ENCODE assay signal across 7 cellular contexts in genomic region chr19:16588824-16589577, GRCh38. TPM values are rescaled to one million over a fixed set of nuclear protein-coding genes. Genes with fewer than 3 reads are reported as not detected.
A peak's percentile ranks its signal among the peaks of the same experiment; 100 is the strongest.
DNase-seq lines count a peak whose midpoint lies in the region; ATAC-seq, FAIRE-seq and TF ChIP-seq lines count a peak whose summit lies in the region.

No MANE protein-coding gene starts in this region.

- H3K4me3 ChIP-seq in rectal smooth muscle tissue (ENCODE audit: low read length) = peak overlapping the region; percentile 66

- intact Hi-C loops in activated T-helper 2 cell treated with anti-CD3 and anti-CD28 coated beads, Interferon-gamma antibody, Interleukin-2, Interleukin-4, amounts not matched to agents 10 μg/mL and 5 μg/mL and 100 μg/mL, durations not matched to agents 14 hours and 24 hours and 36 hours (cut with micrococcal nuclease) = loop anchor here (1.0 kb wide), 1 partner anchor 23 kb away; no protein-coding TSS in a partner anchor

- no peak overlapping the region for H3K27ac ChIP-seq in rectal smooth muscle tissue (ENCODE audit: low read depth, low read length)

- no peak for FAIRE-seq in GM12891 (lab: Jason Lieb, UNC)

- DNase-seq in activated T-helper 2 cell treated with anti-CD3 and anti-CD28 coated beads, Interferon-gamma antibody, Interleukin-2, Interleukin-4, amounts not matched to agents 10 μg/mL and 5 μg/mL and 100 μg/mL, durations not matched to agents 14 hours and 24 hours and 36 hours (ENCODE audit: low spot score) = no peak
- no peak for DNase-seq in GM12891 (ENCODE audit: insufficient read length, low spot score)

- ATAC-seq in GM19395 (IDR thresholded peaks at IDR 0.05; ENCODE audit: unreplicated experiment) = peak; percentile 5
- peak; percentile 13 for ATAC-seq in HG02970 (IDR thresholded peaks at IDR 0.05; ENCODE audit: low FRiP score, unreplicated experiment)
- no peak for ATAC-seq in HG02678 (IDR thresholded peaks at IDR 0.05; ENCODE audit: unreplicated experiment)
- no peak for ATAC-seq in HG03565 (IDR thresholded peaks at IDR 0.05; ENCODE audit: unreplicated experiment)

- no peaks in the 10 kb centered on the region for H3K9me3 Mint-ChIP-seq in activated T-helper 2 cell treated with anti-CD3 and anti-CD28 coated beads, Interferon-gamma antibody, Interleukin-2, Interleukin-4, amounts not matched to agents 10 μg/mL and 5 μg/mL and 100 μg/mL, durations not matched to agents 14 hours and 24 hours and 36 hours

- no peaks in the 10 kb centered on the region for H3K36me3 ChIP-seq in rectal smooth muscle tissue (ENCODE audit: control insufficient read depth, insufficient read depth, low read length)

- peak overlapping the region; percentile 90 for H3K27ac Mint-ChIP-seq in activated T-helper 2 cell treated with anti-CD3 and anti-CD28 coated beads, Interferon-gamma antibody, Interleukin-2, Interleukin-4, amounts not matched to agents 10 μg/mL and 5 μg/mL and 100 μg/mL, durations not matched to agents 14 hours and 24 hours and 36 hours

- peaks cover 8% of the 10 kb centered on the region for H3K36me3 Mint-ChIP-seq in activated T-helper 2 cell treated with anti-CD3 and anti-CD28 coated beads, Interferon-gamma antibody, Interleukin-2, Interleukin-4, amounts not matched to agents 10 μg/mL and 5 μg/mL and 100 μg/mL, durations not matched to agents 14 hours and 24 hours and 36 hours (ENCODE audit: low read depth)

- H3K27me3 ChIP-seq in rectal smooth muscle tissue (ENCODE audit: control insufficient read depth, insufficient read depth, low read length) = no peaks in the 10 kb centered on the region

- H3K9ac ChIP-seq in rectal smooth muscle tissue (ENCODE audit: low read length) = no peak overlapping the region

- H3K4me1 ChIP-seq in rectal smooth muscle tissue (ENCODE audit: control insufficient read depth, insufficient read depth, low read length) = peaks cover 26% of the 10 kb centered on the region

- peaks cover 76% of the 10 kb centered on the region for H3K4me1 Mint-ChIP-seq in activated T-helper 2 cell treated with anti-CD3 and anti-CD28 coated beads, Interferon-gamma antibody, Interleukin-2, Interleukin-4, amounts not matched to agents 10 μg/mL and 5 μg/mL and 100 μg/mL, durations not matched to agents 14 hours and 24 hours and 36 hours (ENCODE audit: low read depth)

- TF ChIP-seq POLR2A in GM12891 (IDR thresholded peaks at IDR 0.05; ENCODE audit: low read depth, low read length) = no peak

- peak overlapping the region; percentile 79 for H3K4me3 Mint-ChIP-seq in activated T-helper 2 cell treated with anti-CD3 and anti-CD28 coated beads, Interferon-gamma antibody, Interleukin-2, Interleukin-4, amounts not matched to agents 10 μg/mL and 5 μg/mL and 100 μg/mL, durations not matched to agents 14 hours and 24 hours and 36 hours (ENCODE audit: low read depth)

- no peaks in the 10 kb centered on the region for H3K27me3 Mint-ChIP-seq in activated T-helper 2 cell treated with anti-CD3 and anti-CD28 coated beads, Interferon-gamma antibody, Interleukin-2, Interleukin-4, amounts not matched to agents 10 μg/mL and 5 μg/mL and 100 μg/mL, durations not matched to agents 14 hours and 24 hours and 36 hours (ENCODE audit: low read depth)

TF ChIP-seq in GM12891, 5 proteins besides CTCF, POLR2A, EP300 and RAD21:
- TF ChIP-seq SPI1 (IDR thresholded peaks at IDR 0.05; ENCODE audit: low read depth, low read length) = no peak
- no peak for TF ChIP-seq TAF1 (IDR thresholded peaks at IDR 0.05; ENCODE audit: low read depth, low read length)

RNA-seq across cellular contexts. Expression of gene SLC35E1, which starts 16.8 kb away (rescaled TPM):
- total RNA-seq in activated T-helper 2 cell treated with anti-CD3 and anti-CD28 coated beads, Interferon-gamma antibody, Interleukin-2, Interleukin-4, amounts not matched to agents 10 μg/mL and 5 μg/mL and 100 μg/mL, durations not matched to agents 14 hours and 24 hours and 36 hours = 55.3 and 56.0 TPM in 2 replicates
- polyA plus RNA-seq in GM12891 (2012; ENCODE audit: low read depth, missing spikeins) = 17.7 TPM

RNA-seq across cellular contexts. Expression of gene MED26, which starts 39.0 kb away (rescaled TPM):
- total RNA-seq in activated T-helper 2 cell treated with anti-CD3 and anti-CD28 coated beads, Interferon-gamma antibody, Interleukin-2, Interleukin-4, amounts not matched to agents 10 μg/mL and 5 μg/mL and 100 μg/mL, durations not matched to agents 14 hours and 24 hours and 36 hours = 13.4 and 15.8 TPM in 2 replicates
- polyA plus RNA-seq in GM12891 (2012; ENCODE audit: low read depth, missing spikeins) = 8.1 TPM

RNA-seq across cellular contexts. Expression of gene CHERP, which starts 46.8 kb away (rescaled TPM):
- 79.1 and 82.3 TPM in 2 replicates for total RNA-seq in activated T-helper 2 cell treated with anti-CD3 and anti-CD28 coated beads, Interferon-gamma antibody, Interleukin-2, Interleukin-4, amounts not matched to agents 10 μg/mL and 5 μg/mL and 100 μg/mL, durations not matched to agents 14 hours and 24 hours and 36 hours
- 30.2 TPM for polyA plus RNA-seq in GM12891 (2012; ENCODE audit: low read depth, missing spikeins)

Comparison
In these comparisons a context has a peak if more than half of its experiments do, and no peak if none do; other contexts are left out.
1. ATAC-seq: peak in GM19395 (single experiment) and HG02970 (single experiment); none in HG02678 (single experiment) and HG03565 (single experiment).